1 cellular context compared by ENCODE assay signal in genomic region chr16:3825103-3825502, GRCh38.
A peak's percentile ranks its signal among the peaks of the same experiment; 100 is the strongest.
TF ChIP-seq lines count a peak whose summit lies in the region.

No MANE protein-coding gene starts in this region.

TF ChIP-seq in HEK293, 187 proteins besides CTCF, POLR2A, EP300 and RAD21 (continued from another document):
- TF ChIP-seq, protein P1, sequence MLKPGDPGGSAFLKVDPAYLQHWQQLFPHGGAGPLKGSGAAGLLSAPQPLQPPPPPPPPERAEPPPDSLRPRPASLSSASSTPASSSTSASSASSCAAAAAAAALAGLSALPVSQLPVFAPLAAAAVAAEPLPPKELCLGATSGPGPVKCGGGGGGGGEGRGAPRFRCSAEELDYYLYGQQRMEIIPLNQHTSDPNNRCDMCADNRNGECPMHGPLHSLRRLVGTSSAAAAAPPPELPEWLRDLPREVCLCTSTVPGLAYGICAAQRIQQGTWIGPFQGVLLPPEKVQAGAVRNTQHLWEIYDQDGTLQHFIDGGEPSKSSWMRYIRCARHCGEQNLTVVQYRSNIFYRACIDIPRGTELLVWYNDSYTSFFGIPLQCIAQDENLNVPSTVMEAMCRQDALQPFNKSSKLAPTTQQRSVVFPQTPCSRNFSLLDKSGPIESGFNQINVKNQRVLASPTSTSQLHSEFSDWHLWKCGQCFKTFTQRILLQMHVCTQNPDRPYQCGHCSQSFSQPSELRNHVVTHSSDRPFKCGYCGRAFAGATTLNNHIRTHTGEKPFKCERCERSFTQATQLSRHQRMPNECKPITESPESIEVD (tag by site-specific recombination; IDR thresholded peaks at IDR 0.05) = peak; percentile 71
